In genomic region chr15:52021128-52021671, GRCh38 we compare ENCODE assay signal across 8 cellular contexts. TPM values are rescaled to one million over a fixed set of nuclear protein-coding genes. Genes with fewer than 3 reads are reported as not detected.
DNase-seq lines count a peak whose midpoint lies in the region; ATAC-seq and TF ChIP-seq lines count a peak whose summit lies in the region.

No MANE protein-coding gene starts in this region.

- H3K36me3 ChIP-seq in muscle layer of duodenum (ENCODE audit: control insufficient read depth in 1 of 2, insufficient read depth in 2 of 2, low read length in 2 of 2), result peaks cover 0 to 21% of the 10 kb centered on the region in 2 donors

- TF ChIP-seq CTCF in NB4 (IDR thresholded peaks at IDR 0.05; ENCODE audit: low read depth, low read length), result no peak

- intact Hi-C loops in activated CD4-positive, alpha-beta memory T cell treated with anti-CD3 and anti-CD28 coated beads for 36 hours (cut with micrococcal nuclease), result loop anchor here (1.0 to 2.0 kb wide), 5 partner anchors 8 to 58 kb away; no protein-coding TSS in a partner anchor

- no peak for TF ChIP-seq POLR2A in NB4 (IDR thresholded peaks at IDR 0.05; ENCODE audit: extremely low read depth, insufficient read length)

- H3K36me3 Mint-ChIP-seq in activated CD4-positive, alpha-beta memory T cell treated with anti-CD3 and anti-CD28 coated beads for 36 hours, result peaks cover 9% of the 10 kb centered on the region
- peaks cover 26% of the 10 kb centered on the region for H3K36me3 Mint-ChIP-seq in effector memory CD8-positive, alpha-beta T cell (ENCODE audit: insufficient read depth)
- peaks cover 49% of the 10 kb centered on the region for H3K36me3 Mint-ChIP-seq in stimulated activated effector memory CD8-positive, alpha-beta T cell treated with anti-CD3 and anti-CD28 coated beads, Interleukin-12 subunit alpha, Interleukin-12 subunit beta, amount 100 ng/mL, for 72 hours

- DNase-seq in NCI-H748 (lab: John Stamatoyannopoulos, UW; ENCODE audit: unreplicated experiment) (peak; percentile 3), NCI-H748 treated with DMSO at 0.1 percent for 48 hours (lab: John Stamatoyannopoulos, UW) (no peak), NB4 (ENCODE audit: low read depth) (peak; percentile 93), NCI-H1694 treated with DMSO at 0.1 percent for 48 hours (lab: John Stamatoyannopoulos, UW) (no peak)
- peak; percentile 81 for DNase-seq in activated CD4-positive, alpha-beta memory T cell treated with anti-CD3 and anti-CD28 coated beads for 36 hours
- peak; percentile 29 to 40 (median 36) for DNase-seq in effector memory CD8-positive, alpha-beta T cell
- peak in 1 of 2 donors; percentile 77 for DNase-seq in stimulated activated effector memory CD8-positive, alpha-beta T cell treated with anti-CD3 and anti-CD28 coated beads, Interleukin-12 subunit alpha, Interleukin-12 subunit beta, amount 100 ng/mL, for 72 hours (ENCODE audit: low spot score in 2 of 2)

- peak overlapping the region; percentile 98 for H3K27ac Mint-ChIP-seq in activated CD4-positive, alpha-beta memory T cell treated with anti-CD3 and anti-CD28 coated beads for 36 hours
- H3K27ac Mint-ChIP-seq in effector memory CD8-positive, alpha-beta T cell, result peak overlapping the region; percentile 98 to 99
- peak overlapping the region; percentile 99 for H3K27ac Mint-ChIP-seq in stimulated activated effector memory CD8-positive, alpha-beta T cell treated with anti-CD3 and anti-CD28 coated beads, Interleukin-12 subunit alpha, Interleukin-12 subunit beta, amount 100 ng/mL, for 72 hours

- CTCF ChIA-PET in activated CD4-positive, alpha-beta memory T cell treated with anti-CD3 and anti-CD28 coated beads for 36 hours (lab: Charles Lee), result interaction anchor here (0.7 to 3.5 kb wide), 4 partner anchors 14 to 58 kb away, joined by 3 to 18 read pairs (median 4); no protein-coding TSS in a partner anchor

- POLR2A ChIA-PET in activated CD4-positive, alpha-beta memory T cell treated with anti-CD3 and anti-CD28 coated beads for 36 hours (lab: Charles Lee), result interaction anchor here (0.6 to 4.1 kb wide), 5 partner anchors 10 to 50 kb away, joined by 3 to 32 read pairs (median 4); partner anchors contain the start of gene LEO1

- peak overlapping the region; percentile 95 for H3K4me3 Mint-ChIP-seq in activated CD4-positive, alpha-beta memory T cell treated with anti-CD3 and anti-CD28 coated beads for 36 hours
- H3K4me3 Mint-ChIP-seq in effector memory CD8-positive, alpha-beta T cell, result peak overlapping the region; percentile 86 to 89
- peak overlapping the region; percentile 91 for H3K4me3 Mint-ChIP-seq in stimulated activated effector memory CD8-positive, alpha-beta T cell treated with anti-CD3 and anti-CD28 coated beads, Interleukin-12 subunit alpha, Interleukin-12 subunit beta, amount 100 ng/mL, for 72 hours

- H3K9me3 ChIP-seq in muscle layer of duodenum (ENCODE audit: control insufficient read depth in 1 of 2, low read length in 2 of 2), result no peaks in the 10 kb centered on the region

- peaks cover 43% of the 10 kb centered on the region for H3K4me1 Mint-ChIP-seq in activated CD4-positive, alpha-beta memory T cell treated with anti-CD3 and anti-CD28 coated beads for 36 hours (ENCODE audit: low read depth)
- peaks cover 27 to 35% of the 10 kb centered on the region in 2 donors for H3K4me1 Mint-ChIP-seq in effector memory CD8-positive, alpha-beta T cell (ENCODE audit: low read depth in 2 of 2)
- peaks cover 46% of the 10 kb centered on the region for H3K4me1 Mint-ChIP-seq in stimulated activated effector memory CD8-positive, alpha-beta T cell treated with anti-CD3 and anti-CD28 coated beads, Interleukin-12 subunit alpha, Interleukin-12 subunit beta, amount 100 ng/mL, for 72 hours

- no peaks in the 10 kb centered on the region for H3K9me3 Mint-ChIP-seq in activated CD4-positive, alpha-beta memory T cell treated with anti-CD3 and anti-CD28 coated beads for 36 hours
- H3K9me3 Mint-ChIP-seq in effector memory CD8-positive, alpha-beta T cell, result no peaks in the 10 kb centered on the region
- no peaks in the 10 kb centered on the region for H3K9me3 Mint-ChIP-seq in stimulated activated effector memory CD8-positive, alpha-beta T cell treated with anti-CD3 and anti-CD28 coated beads, Interleukin-12 subunit alpha, Interleukin-12 subunit beta, amount 100 ng/mL, for 72 hours

- H3K27ac ChIP-seq in muscle layer of duodenum (ENCODE audit: low read length), result peak overlapping the region; percentile 99

- H3K4me1 ChIP-seq in muscle layer of duodenum (ENCODE audit: control insufficient read depth in 1 of 2, insufficient read depth in 2 of 2, low read length in 2 of 2), result peaks cover 8 to 16% of the 10 kb centered on the region in 2 donors

- peak overlapping the region; percentile 84 for H3K4me3 ChIP-seq in NB4 (ENCODE audit: low read depth, low read length)
- H3K4me3 ChIP-seq in muscle layer of duodenum (ENCODE audit: low read depth in 1 of 2, low read length in 2 of 2), result peak overlapping the region; percentile 79 to 84

- peak; percentile 28 for ATAC-seq in effector memory CD8-positive, alpha-beta T cell (replicated peaks)
- ATAC-seq in stimulated activated effector memory CD8-positive, alpha-beta T cell treated with anti-CD3 and anti-CD28 coated beads, Interleukin-12 subunit alpha, Interleukin-12 subunit beta, amount 100 ng/mL, for 72 hours, result peak; percentile 68

- H3K27me3 ChIP-seq in muscle layer of duodenum (ENCODE audit: low read depth, low read length), result no peaks in the 10 kb centered on the region

- H3K27me3 Mint-ChIP-seq in activated CD4-positive, alpha-beta memory T cell treated with anti-CD3 and anti-CD28 coated beads for 36 hours, result no peaks in the 10 kb centered on the region
- H3K27me3 Mint-ChIP-seq in effector memory CD8-positive, alpha-beta T cell, result no peaks in the 10 kb centered on the region

RNA-seq across cellular contexts. Expression of gene MAPK6, which starts 2.2 kb away (rescaled TPM):
- 10 to 100 TPM; 39.9 to 40.8 TPM for total RNA-seq in activated CD4-positive, alpha-beta memory T cell treated with anti-CD3 and anti-CD28 coated beads for 36 hours

RNA-seq across cellular contexts. Expression of gene LEO1, which starts 49.6 kb away (rescaled TPM):
- total RNA-seq in activated CD4-positive, alpha-beta memory T cell treated with anti-CD3 and anti-CD28 coated beads for 36 hours, result 10 to 100 TPM; 27.3 to 28.3 TPM

Comparison
In these comparisons a context has a peak if more than half of its experiments do, and no peak if none do; other contexts are left out.
1. DNase-seq: peak in NCI-H748 (single experiment), NB4 (single experiment), activated CD4-positive, alpha-beta memory T cell treated with anti-CD3 and anti-CD28 coated beads for 36 hours (single experiment) and effector memory CD8-positive, alpha-beta T cell (3 of 3); none in NCI-H748 treated with DMSO at 0.1 percent for 48 hours (single experiment) and NCI-H1694 treated with DMSO at 0.1 percent for 48 hours (single experiment).
2. Peak in every context shown above with its lines, with median percentiles within 50 percentile points of each other: H3K27ac Mint-ChIP-seq and H3K4me3 Mint-ChIP-seq.